ENCODE assay signal across 1 cellular context in genomic region chr18:69469444-69469919, GRCh38.
TF ChIP-seq lines count a peak whose summit lies in the region.

No MANE protein-coding gene starts in this region.

TF ChIP-seq in K562, 482 proteins besides CTCF, POLR2A, EP300 and RAD21 (continued from another document):
- TF ChIP-seq CUX1 (CRISPR knock-in tag; IDR thresholded peaks at IDR 0.05): no peak
- peak; percentile 88 for TF ChIP-seq ATF3 (IDR thresholded peaks at IDR 0.05)
- no peak for TF ChIP-seq ATF3 (CRISPR knock-in tag; conservative IDR thresholded peaks at IDR 0.05)
- TF ChIP-seq ZEB2 (IDR thresholded peaks at IDR 0.05): no peak
- TF ChIP-seq ARHGAP35 (IDR thresholded peaks at IDR 0.05; ENCODE audit: partially characterized antibody): no peak
- no peak for TF ChIP-seq MAFG (tag; conservative IDR thresholded peaks at IDR 0.05)
- TF ChIP-seq ATF1 (CRISPR knock-in tag; IDR thresholded peaks at IDR 0.05): no peak
- peak; percentile 89 for TF ChIP-seq ATF1 (tag; IDR thresholded peaks at IDR 0.05)
- TF ChIP-seq HES1 (IDR thresholded peaks at IDR 0.05; ENCODE audit: low read depth): no peak
- TF ChIP-seq CREB1 (IDR thresholded peaks at IDR 0.05): 0 out of 2 replicates have a peak, but pooled peaks have one; percentile 21
- no peak for TF ChIP-seq CREB1 (CRISPR knock-in tag; IDR thresholded peaks at IDR 0.05)
- TF ChIP-seq ELF1 (tag; IDR thresholded peaks at IDR 0.05): peak; percentile 55
- no peak for TF ChIP-seq ZNF41 (CRISPR knock-in tag; conservative IDR thresholded peaks at IDR 0.05)
- no peak for TF ChIP-seq NR4A1 (CRISPR knock-in tag; IDR thresholded peaks at IDR 0.05)
- no peak for TF ChIP-seq NR4A1 (tag; IDR thresholded peaks at IDR 0.05)
- no peak for TF ChIP-seq ZBED1 (IDR thresholded peaks at IDR 0.05)
- TF ChIP-seq FIP1L1 (IDR thresholded peaks at IDR 0.05; ENCODE audit: low read depth, low read length, poor library complexity, severe bottlenecking): no peak
- TF ChIP-seq VEZF1 (CRISPR knock-in tag; IDR thresholded peaks at IDR 0.05): no peak
- no peak for TF ChIP-seq ZNF354B (CRISPR knock-in tag; IDR thresholded peaks at IDR 0.05)
- no peak for TF ChIP-seq KLF13 (tag; IDR thresholded peaks at IDR 0.05; ENCODE audit: borderline replicate concordance, low read depth)
- no peak for TF ChIP-seq CCAR2 (IDR thresholded peaks at IDR 0.05; ENCODE audit: low read depth, low read length)
- TF ChIP-seq ZNF408 (CRISPR knock-in tag; IDR thresholded peaks at IDR 0.05; ENCODE audit: low read depth): no peak
- TF ChIP-seq DEAF1 (CRISPR knock-in tag; IDR thresholded peaks at IDR 0.05): no peak
- TF ChIP-seq CBX1 (IDR thresholded peaks at IDR 0.05; ENCODE audit: low read depth): no peak
- no peak for TF ChIP-seq TEAD1 (CRISPR knock-in tag; IDR thresholded peaks at IDR 0.05)
- peak; percentile 49 for TF ChIP-seq ETV1 (tag; conservative IDR thresholded peaks at IDR 0.05; ENCODE audit: low read depth)
- peak; percentile 76 for TF ChIP-seq GABPA (tag; conservative IDR thresholded peaks at IDR 0.05; ENCODE audit: low read depth)
- TF ChIP-seq ZBTB9 (CRISPR knock-in tag; IDR thresholded peaks at IDR 0.05): no peak
- TF ChIP-seq DLX4 (CRISPR knock-in tag; IDR thresholded peaks at IDR 0.05): no peak
- peak; percentile 81 for TF ChIP-seq FOSL1 (tag; conservative IDR thresholded peaks at IDR 0.05)
- peak; percentile 28; the same call in 1 of the 2 replicates for TF ChIP-seq PHF8 (IDR thresholded peaks at IDR 0.05; ENCODE audit: borderline replicate concordance, low read length)
- TF ChIP-seq SUPT5H (IDR thresholded peaks at IDR 0.05): no peak
- no peak for TF ChIP-seq CCNT2 (IDR thresholded peaks at IDR 0.05; ENCODE audit: borderline replicate concordance, extremely low read depth, insufficient read length, low read depth, low read length)
- TF ChIP-seq POU5F1 (IDR thresholded peaks at IDR 0.05; ENCODE audit: borderline replicate concordance, low read depth, low read length, partially characterized antibody): no peak
- TF ChIP-seq GATAD2A (IDR thresholded peaks at IDR 0.05): no peak
- no peak for TF ChIP-seq YBX1 (IDR thresholded peaks at IDR 0.05)
- no peak for TF ChIP-seq KAT2B (IDR thresholded peaks at IDR 0.05; ENCODE audit: low read depth, low read length)
- no peak for TF ChIP-seq ZFX (CRISPR knock-in tag; IDR thresholded peaks at IDR 0.05)
- TF ChIP-seq MEIS2 (IDR thresholded peaks at IDR 0.05; ENCODE audit: partially characterized antibody): peak; percentile 51
